Comparison of ENCODE assay signal across 17 cellular contexts in genomic region chrX:2831471-2832228, GRCh38. TPM values are rescaled to one million over a fixed set of nuclear protein-coding genes. Genes with fewer than 3 reads are reported as not detected.
"Had no signal": no experiment of that assay in that cellular context is flagged by ENCODE, and none has a peak within 500 bp of the region (broad histone marks: within the 10 kb centered on the region; RNA-seq: fewer than 3 reads in every experiment).

No MANE protein-coding gene starts in this region.

- H3K27me3 ChIP-seq: pancreas, right lobe of liver, testis, upper lobe of right lung had no signal

- DNase-seq: activated B cell treated with CpG ODN at 0.5 μM for 24 hours; activated CD4-positive, alpha-beta memory T cell treated with anti-CD3 and anti-CD28 coated beads, Interleukin-2, amount 10 ng/mL, durations not matched to agents 7 days and 5 days; activated CD4-positive, alpha-beta T cell treated with anti-CD3 and anti-CD28 coated beads for 4 hours; activated CD8-positive, alpha-beta memory T cell treated with anti-CD3 and anti-CD28 coated beads, Interleukin-2, amount 10 ng/mL, durations not matched to agents 7 days and 5 days; amniotic stem cell; foreskin keratinocyte; head of caudate nucleus; left lung; midbrain; pancreas; right lobe of liver; stimulated activated CD4-positive, alpha-beta T cell treated with anti-CD3 and anti-CD28 coated beads, Interleukin-4, amount 100 ng/mL, for 24 hours; stomach; testis; upper lobe of right lung had no signal

- ATAC-seq: activated CD8-positive, alpha-beta memory T cell treated with anti-CD3 and anti-CD28 coated beads, Interleukin-2, amount 10 ng/mL, durations not matched to agents 7 days and 5 days; foreskin keratinocyte; left lung; pancreas; right lobe of liver; stimulated activated effector memory CD8-positive, alpha-beta T cell treated with anti-CD3 and anti-CD28 coated beads, Interleukin-12 subunit alpha, Interleukin-12 subunit beta, amount 100 ng/mL, for 72 hours; upper lobe of right lung had no signal

- H3K4me1 Mint-ChIP-seq: activated B cell treated with CpG ODN at 0.5 μM for 24 hours; activated CD4-positive, alpha-beta memory T cell treated with anti-CD3 and anti-CD28 coated beads, Interleukin-2, amount 10 ng/mL, durations not matched to agents 7 days and 5 days; activated CD8-positive, alpha-beta memory T cell treated with anti-CD3 and anti-CD28 coated beads, Interleukin-2, amount 10 ng/mL, durations not matched to agents 7 days and 5 days; stimulated activated effector memory CD8-positive, alpha-beta T cell treated with anti-CD3 and anti-CD28 coated beads, Interleukin-12 subunit alpha, Interleukin-12 subunit beta, amount 100 ng/mL, for 72 hours had no signal

- H3K36me3 ChIP-seq: left lung, pancreas, right lobe of liver, stomach, upper lobe of right lung had no signal

- H3K27ac ChIP-seq: foreskin keratinocyte, left lung, pancreas, right lobe of liver, stomach, testis, upper lobe of right lung had no signal

- H3K27ac Mint-ChIP-seq: activated B cell treated with CpG ODN at 0.5 μM for 24 hours; activated CD4-positive, alpha-beta memory T cell treated with anti-CD3 and anti-CD28 coated beads, Interleukin-2, amount 10 ng/mL, durations not matched to agents 7 days and 5 days; activated CD8-positive, alpha-beta memory T cell treated with anti-CD3 and anti-CD28 coated beads, Interleukin-2, amount 10 ng/mL, durations not matched to agents 7 days and 5 days; activated naive CD8-positive, alpha-beta T cell; stimulated activated effector memory CD8-positive, alpha-beta T cell treated with anti-CD3 and anti-CD28 coated beads, Interleukin-12 subunit alpha, Interleukin-12 subunit beta, amount 100 ng/mL, for 72 hours had no signal

- H3K9me3 ChIP-seq: left lung, pancreas, right lobe of liver, testis, upper lobe of right lung had no signal

- H3K4me1 ChIP-seq: foreskin keratinocyte, left lung, pancreas, testis, upper lobe of right lung had no signal

- H3K4me3 ChIP-seq: left lung, pancreas, right lobe of liver, stomach, testis, upper lobe of right lung had no signal

- H3K36me3 Mint-ChIP-seq: activated CD8-positive, alpha-beta memory T cell treated with anti-CD3 and anti-CD28 coated beads, Interleukin-2, amount 10 ng/mL, durations not matched to agents 7 days and 5 days; activated naive CD8-positive, alpha-beta T cell; stimulated activated effector memory CD8-positive, alpha-beta T cell treated with anti-CD3 and anti-CD28 coated beads, Interleukin-12 subunit alpha, Interleukin-12 subunit beta, amount 100 ng/mL, for 72 hours had no signal

- H3K9me3 Mint-ChIP-seq: activated CD4-positive, alpha-beta memory T cell treated with anti-CD3 and anti-CD28 coated beads, Interleukin-2, amount 10 ng/mL, durations not matched to agents 7 days and 5 days; stimulated activated effector memory CD8-positive, alpha-beta T cell treated with anti-CD3 and anti-CD28 coated beads, Interleukin-12 subunit alpha, Interleukin-12 subunit beta, amount 100 ng/mL, for 72 hours had no signal

- H3K27me3 Mint-ChIP-seq: activated CD4-positive, alpha-beta memory T cell treated with anti-CD3 and anti-CD28 coated beads, Interleukin-2, amount 10 ng/mL, durations not matched to agents 7 days and 5 days had no signal

- H3K4me3 Mint-ChIP-seq: activated B cell treated with CpG ODN at 0.5 μM for 24 hours; activated CD4-positive, alpha-beta memory T cell treated with anti-CD3 and anti-CD28 coated beads, Interleukin-2, amount 10 ng/mL, durations not matched to agents 7 days and 5 days; activated CD8-positive, alpha-beta memory T cell treated with anti-CD3 and anti-CD28 coated beads, Interleukin-2, amount 10 ng/mL, durations not matched to agents 7 days and 5 days; activated naive CD8-positive, alpha-beta T cell; stimulated activated effector memory CD8-positive, alpha-beta T cell treated with anti-CD3 and anti-CD28 coated beads, Interleukin-12 subunit alpha, Interleukin-12 subunit beta, amount 100 ng/mL, for 72 hours had no signal

RNA-seq across cellular contexts. Expression of gene GYG2, which starts 2.9 kb away (rescaled TPM):
- total RNA-seq: activated B cell treated with CpG ODN at 0.5 μM for 24 hours; activated CD4-positive, alpha-beta memory T cell treated with anti-CD3 and anti-CD28 coated beads, Interleukin-2, amount 10 ng/mL, durations not matched to agents 7 days and 5 days; activated CD8-positive, alpha-beta memory T cell treated with anti-CD3 and anti-CD28 coated beads, Interleukin-2, amount 10 ng/mL, durations not matched to agents 7 days and 5 days had no signal
- polyA plus RNA-seq: foreskin keratinocyte had no signal
